30 cellular contexts compared by ENCODE assay signal in genomic region chr4:115365185-115365584, GRCh38.
"Had no signal": no experiment of that assay in that cellular context is flagged by ENCODE, and none has a peak within 500 bp of the region (broad histone marks: within the 10 kb centered on the region; RNA-seq: fewer than 3 reads in every experiment).

No MANE protein-coding gene starts in this region.

- FAIRE-seq: endothelial cell of umbilical vein had no signal

- H3K4me3 ChIP-seq: adrenal gland, body of pancreas, colonic mucosa, esophagus squamous epithelium had no signal

- H3K27ac Mint-ChIP-seq: activated B cell treated with CpG ODN at 0.5 μM for 24 hours; activated CD8-positive, alpha-beta T cell treated with anti-CD3 and anti-CD28 coated beads for 36 hours; activated naive CD4-positive, alpha-beta T cell treated with anti-CD3 and anti-CD28 coated beads, Interleukin-2, amount 50 U/mL, for 24 hours; activated naive CD8-positive, alpha-beta T cell treated with anti-CD3 and anti-CD28 coated beads for 36 hours; activated naive CD8-positive, alpha-beta T cell treated with anti-CD3 and anti-CD28 coated beads, Interleukin-2, amount 50 U/mL, for 24 hours; activated T-helper 17 cell treated with anti-CD3 and anti-CD28 coated beads, Interleukin-2, amount 50 U/mL, for 72 hours; T-helper 17 cell; T-helper 2 cell treated with Interferon-gamma antibody and Interleukin-4, amounts not matched to agents 5 μg/mL and 100 μg/mL, for 36 hours had no signal

- H3K9me3 ChIP-seq: adrenal gland, body of pancreas, colonic mucosa had no signal

- H3K36me3 ChIP-seq: adrenal gland, colonic mucosa, esophagus squamous epithelium, WERI-Rb-1 had no signal

- H3K9me3 Mint-ChIP-seq: activated B cell treated with CpG ODN at 0.5 μM for 24 hours; activated CD8-positive, alpha-beta T cell treated with anti-CD3 and anti-CD28 coated beads for 36 hours; activated naive CD4-positive, alpha-beta T cell treated with anti-CD3 and anti-CD28 coated beads, Interleukin-2, amount 50 U/mL, for 24 hours; activated naive CD8-positive, alpha-beta T cell treated with anti-CD3 and anti-CD28 coated beads for 36 hours; activated naive CD8-positive, alpha-beta T cell treated with anti-CD3 and anti-CD28 coated beads, Interleukin-2, amount 50 U/mL, for 24 hours; activated T-helper 17 cell treated with anti-CD3 and anti-CD28 coated beads, Interleukin-2, amount 50 U/mL, for 72 hours; T-helper 2 cell treated with Interferon-gamma antibody and Interleukin-4, amounts not matched to agents 5 μg/mL and 100 μg/mL, for 36 hours had no signal

- H3K36me3 Mint-ChIP-seq: activated naive CD4-positive, alpha-beta T cell treated with anti-CD3 and anti-CD28 coated beads, Interleukin-2, amount 50 U/mL, for 24 hours; activated naive CD8-positive, alpha-beta T cell treated with anti-CD3 and anti-CD28 coated beads for 36 hours had no signal

- H3K4me3 Mint-ChIP-seq: activated B cell treated with CpG ODN at 0.5 μM for 24 hours; activated CD8-positive, alpha-beta T cell treated with anti-CD3 and anti-CD28 coated beads for 36 hours; activated naive CD4-positive, alpha-beta T cell treated with anti-CD3 and anti-CD28 coated beads, Interleukin-2, amount 50 U/mL, for 24 hours; activated naive CD8-positive, alpha-beta T cell treated with anti-CD3 and anti-CD28 coated beads for 36 hours; activated naive CD8-positive, alpha-beta T cell treated with anti-CD3 and anti-CD28 coated beads, Interleukin-2, amount 50 U/mL, for 24 hours; activated T-cell treated with anti-CD3 and anti-CD28 coated beads, Interleukin-2, amount 50 U/mL, for 4 hours; activated T-helper 17 cell treated with anti-CD3 and anti-CD28 coated beads, Interleukin-2, amount 50 U/mL, for 72 hours; T-helper 17 cell; T-helper 2 cell treated with Interferon-gamma antibody and Interleukin-4, amounts not matched to agents 5 μg/mL and 100 μg/mL, for 36 hours had no signal

- ATAC-seq: activated CD4-positive, CD25-positive, alpha-beta regulatory T cell treated with anti-CD3 and anti-CD28 coated beads, Interleukin-2, amount 50 U/mL, for 24 hours; activated CD8-positive, alpha-beta T cell treated with anti-CD3 and anti-CD28 coated beads for 36 hours; activated naive CD8-positive, alpha-beta T cell treated with anti-CD3 and anti-CD28 coated beads, Interleukin-2, amount 50 U/mL, for 24 hours; activated T-helper 17 cell treated with anti-CD3 and anti-CD28 coated beads, Interleukin-2, amount 50 U/mL, for 72 hours; body of pancreas; T-helper 17 cell had no signal

- H3K4me1 ChIP-seq: adrenal gland, body of pancreas, colonic mucosa, esophagus squamous epithelium had no signal

- H3K4me1 Mint-ChIP-seq: activated B cell treated with CpG ODN at 0.5 μM for 24 hours; activated naive CD4-positive, alpha-beta T cell treated with anti-CD3 and anti-CD28 coated beads, Interleukin-2, amount 50 U/mL, for 24 hours; activated naive CD8-positive, alpha-beta T cell treated with anti-CD3 and anti-CD28 coated beads for 36 hours; activated naive CD8-positive, alpha-beta T cell treated with anti-CD3 and anti-CD28 coated beads, Interleukin-2, amount 50 U/mL, for 24 hours; activated T-helper 17 cell treated with anti-CD3 and anti-CD28 coated beads, Interleukin-2, amount 50 U/mL, for 72 hours; T-helper 17 cell had no signal

- H3K27me3 Mint-ChIP-seq: activated B cell treated with CpG ODN at 0.5 μM for 24 hours; activated CD8-positive, alpha-beta T cell treated with anti-CD3 and anti-CD28 coated beads for 36 hours; activated naive CD4-positive, alpha-beta T cell treated with anti-CD3 and anti-CD28 coated beads, Interleukin-2, amount 50 U/mL, for 24 hours; activated naive CD8-positive, alpha-beta T cell treated with anti-CD3 and anti-CD28 coated beads for 36 hours; activated naive CD8-positive, alpha-beta T cell treated with anti-CD3 and anti-CD28 coated beads, Interleukin-2, amount 50 U/mL, for 24 hours; activated T-helper 17 cell treated with anti-CD3 and anti-CD28 coated beads, Interleukin-2, amount 50 U/mL, for 72 hours; T-helper 17 cell had no signal

- DNase-seq: activated B cell treated with CpG ODN at 0.5 μM for 24 hours; activated CD4-positive, alpha-beta T cell treated with anti-CD3 and anti-CD28 coated beads for 48 hours; activated CD4-positive, alpha-beta T cell treated with anti-CD3 and anti-CD28 coated beads, Interleukin-2, amount 50 U/mL, for 1 hour; activated CD4-positive, alpha-beta T cell treated with anti-CD3 and anti-CD28 coated beads, Interleukin-2, amount 50 U/mL, for 48 hours; activated CD8-positive, alpha-beta memory T cell treated with anti-CD3 and anti-CD28 coated beads for 24 hours; activated CD8-positive, alpha-beta T cell treated with anti-CD3 and anti-CD28 coated beads for 36 hours; activated effector memory CD4-positive, alpha-beta T cell treated with Interleukin-2 at 50 U/mL for 16 hours; activated gamma-delta T cell treated with Interleukin-2 at 50 U/mL for 16 hours; activated naive CD4-positive, alpha-beta T cell treated with Interleukin-2 at 50 U/mL for 16 hours; activated naive CD8-positive, alpha-beta T cell treated with anti-CD3 and anti-CD28 coated beads for 36 hours; activated naive CD8-positive, alpha-beta T cell treated with anti-CD3 and anti-CD28 coated beads, Interleukin-2, amount 50 U/mL, for 24 hours; activated T-cell treated with anti-CD3 and anti-CD28 coated beads, Interleukin-2, amount 50 U/mL, for 4 hours; adrenal gland; amygdala; body of pancreas; caudate nucleus; colonic mucosa; effector CD8-positive, alpha-beta T cell; esophagus squamous epithelium; foreskin melanocyte; T-helper 1 cell; T-helper 17 cell; T1000; WERI-Rb-1 had no signal

- H3K27ac ChIP-seq: adrenal gland, body of pancreas, colonic mucosa, epithelial cell of prostate, esophagus squamous epithelium, WERI-Rb-1 had no signal

- H3K27me3 ChIP-seq: adrenal gland, body of pancreas, colonic mucosa, esophagus squamous epithelium had no signal
